ENCODE assay signal across 8 cellular contexts in the genomic region with DNA sequence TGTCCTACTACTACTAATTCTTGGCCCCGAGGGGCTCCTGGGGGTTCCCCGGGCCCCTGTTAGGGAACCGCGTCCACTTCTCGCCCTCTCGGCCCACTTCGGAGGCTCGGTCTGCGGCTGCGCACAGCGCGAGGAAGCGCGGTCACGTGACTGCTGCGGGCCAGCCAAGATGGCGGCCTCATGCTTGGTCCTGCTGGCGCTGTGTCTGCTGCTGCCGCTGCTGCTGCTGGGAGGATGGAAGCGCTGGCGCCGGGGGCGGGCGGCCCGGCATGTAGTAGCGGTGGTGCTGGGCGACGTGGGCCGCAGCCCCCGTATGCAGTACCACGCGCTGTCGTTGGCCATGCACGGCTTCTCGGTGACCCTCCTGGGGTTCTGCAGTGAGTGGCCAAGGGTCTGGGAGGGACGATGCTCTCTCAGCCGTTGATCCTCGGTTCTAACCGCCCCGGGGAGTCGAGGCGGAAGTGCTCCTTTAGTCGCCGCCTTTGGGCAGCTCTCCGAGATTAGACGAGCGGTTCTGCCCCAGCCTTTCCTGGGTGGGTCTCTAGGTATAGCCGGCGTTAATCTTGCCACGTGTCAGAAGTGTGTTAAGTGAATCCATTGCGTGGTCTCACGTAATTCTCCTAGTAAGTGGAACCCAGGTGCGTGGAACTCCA. TPM values are rescaled to one million over a fixed set of nuclear protein-coding genes. Genes with fewer than 3 reads are reported as not detected.
DNase-seq lines count a peak whose midpoint lies in the region; ATAC-seq lines count a peak whose summit lies in the region.

A gene with protein sequence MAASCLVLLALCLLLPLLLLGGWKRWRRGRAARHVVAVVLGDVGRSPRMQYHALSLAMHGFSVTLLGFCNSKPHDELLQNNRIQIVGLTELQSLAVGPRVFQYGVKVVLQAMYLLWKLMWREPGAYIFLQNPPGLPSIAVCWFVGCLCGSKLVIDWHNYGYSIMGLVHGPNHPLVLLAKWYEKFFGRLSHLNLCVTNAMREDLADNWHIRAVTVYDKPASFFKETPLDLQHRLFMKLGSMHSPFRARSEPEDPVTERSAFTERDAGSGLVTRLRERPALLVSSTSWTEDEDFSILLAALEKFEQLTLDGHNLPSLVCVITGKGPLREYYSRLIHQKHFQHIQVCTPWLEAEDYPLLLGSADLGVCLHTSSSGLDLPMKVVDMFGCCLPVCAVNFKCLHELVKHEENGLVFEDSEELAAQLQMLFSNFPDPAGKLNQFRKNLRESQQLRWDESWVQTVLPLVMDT (plus strand): TSS at position 163 of the 653 bp plus-strand sequence. CDS start 7 bp downstream, at position 170.

- H3K4me3 Mint-ChIP-seq in activated T-helper 17 cell treated with anti-CD3 and anti-CD28 coated beads, Interleukin-2, amount 50 U/mL, for 72 hours, result peak within 1 kb of the TSS; percentile 97
- H3K4me3 Mint-ChIP-seq in natural killer cell treated with Interleukin-12 subunit alpha and Interleukin-12 subunit beta and Interleukin-15 and Interleukin-18, amount 100 ng/mL, for 72 hours, result peak within 1 kb of the TSS; percentile 91

- peak; percentile 79 for ATAC-seq in GM21723 (IDR thresholded peaks at IDR 0.05; ENCODE audit: unreplicated experiment)
- ATAC-seq in activated T-helper 17 cell treated with anti-CD3 and anti-CD28 coated beads, Interleukin-2, amount 50 U/mL, for 72 hours (replicated peaks), result peak; percentile 95
- peak; percentile 90 to 94 for ATAC-seq in natural killer cell treated with Interleukin-12 subunit alpha and Interleukin-12 subunit beta and Interleukin-15 and Interleukin-18, amount 100 ng/mL, for 72 hours
- peak; percentile 80 for ATAC-seq in stimulated activated naive CD8-positive, alpha-beta T cell treated with anti-CD3 and anti-CD28 coated beads, Interleukin-15, Interleukin-2, amounts not matched to agents 100 U/mL and 50 U/mL, for 24 hours

- H3K9me3 Mint-ChIP-seq in activated T-helper 17 cell treated with anti-CD3 and anti-CD28 coated beads, Interleukin-2, amount 50 U/mL, for 72 hours, result no peaks in the 10 kb centered on the region
- no peaks in the 10 kb centered on the region for H3K9me3 Mint-ChIP-seq in natural killer cell treated with Interleukin-12 subunit alpha and Interleukin-12 subunit beta and Interleukin-15 and Interleukin-18, amount 100 ng/mL, for 72 hours

- in situ Hi-C loops in KBM-7 (cut with MboI; ENCODE audit: low pct_unique_long_range_greater_than_20kb, low sequenced_read_pairs), result no loop called here

- H3K27me3 Mint-ChIP-seq in activated T-helper 17 cell treated with anti-CD3 and anti-CD28 coated beads, Interleukin-2, amount 50 U/mL, for 72 hours, result no peaks in the 10 kb centered on the region
- H3K27me3 Mint-ChIP-seq in natural killer cell treated with Interleukin-12 subunit alpha and Interleukin-12 subunit beta and Interleukin-15 and Interleukin-18, amount 100 ng/mL, for 72 hours, result no peaks in the 10 kb centered on the region

- DNase-seq in DMS79 treated with DMSO at 0.1 percent for 48 hours (lab: John Stamatoyannopoulos, UW), result peak; percentile 76
- peak; percentile 88 for DNase-seq in KBM-7
- peak; percentile 78 for DNase-seq in RPMI7951 (ENCODE audit: low read depth)
- DNase-seq in fibroblast of peridontal ligament (ENCODE audit: extremely low read depth), result peak; percentile 84
- peak; percentile 92 for DNase-seq in natural killer cell treated with Interleukin-12 subunit alpha and Interleukin-12 subunit beta and Interleukin-15 and Interleukin-18, amount 100 ng/mL, for 72 hours (ENCODE audit: low spot score)
- peak; percentile 93 for DNase-seq in stimulated activated naive CD8-positive, alpha-beta T cell treated with anti-CD3 and anti-CD28 coated beads, Interleukin-15, Interleukin-2, amounts not matched to agents 100 U/mL and 50 U/mL, for 24 hours

- peaks cover 35% of the 10 kb centered on the region for H3K36me3 Mint-ChIP-seq in activated T-helper 17 cell treated with anti-CD3 and anti-CD28 coated beads, Interleukin-2, amount 50 U/mL, for 72 hours (ENCODE audit: low read depth)
- H3K36me3 Mint-ChIP-seq in natural killer cell treated with Interleukin-12 subunit alpha and Interleukin-12 subunit beta and Interleukin-15 and Interleukin-18, amount 100 ng/mL, for 72 hours, result peaks cover 5% of the 10 kb centered on the region

- H3K4me1 Mint-ChIP-seq in activated T-helper 17 cell treated with anti-CD3 and anti-CD28 coated beads, Interleukin-2, amount 50 U/mL, for 72 hours, result peaks cover 14% of the 10 kb centered on the region
- peaks cover 23 to 26% of the 10 kb centered on the region in 2 donors for H3K4me1 Mint-ChIP-seq in natural killer cell treated with Interleukin-12 subunit alpha and Interleukin-12 subunit beta and Interleukin-15 and Interleukin-18, amount 100 ng/mL, for 72 hours (ENCODE audit: low read depth in 2 of 2)

- H3K27ac Mint-ChIP-seq in activated T-helper 17 cell treated with anti-CD3 and anti-CD28 coated beads, Interleukin-2, amount 50 U/mL, for 72 hours, result peak within 1 kb of the TSS; percentile 98
- H3K27ac Mint-ChIP-seq in natural killer cell treated with Interleukin-12 subunit alpha and Interleukin-12 subunit beta and Interleukin-15 and Interleukin-18, amount 100 ng/mL, for 72 hours, result peak within 1 kb of the TSS; percentile 99

RNA-seq across cellular contexts. Expression of the gene that starts here (rescaled TPM):
- 13.1 and 22.7 TPM in 2 replicates for total RNA-seq in RPMI7951 (2014; rRNA removed; shearing (Covaris generic))
- total RNA-seq in activated T-helper 17 cell treated with anti-CD3 and anti-CD28 coated beads, Interleukin-2, amount 50 U/mL, for 72 hours, result 10 to 100 TPM; 15.1 to 38.1 TPM
- 10 to 100 TPM; 24.3 to 37.3 TPM for total RNA-seq in natural killer cell treated with Interleukin-12 subunit alpha and Interleukin-12 subunit beta and Interleukin-15 and Interleukin-18, amount 100 ng/mL, for 72 hours

Comparison
In these comparisons a context has a peak if more than half of its experiments do, and no peak if none do; other contexts are left out.
1. Peak in every context shown above with its lines: DNase-seq and ATAC-seq.